14 cellular contexts compared by ENCODE assay signal in the genomic region with DNA sequence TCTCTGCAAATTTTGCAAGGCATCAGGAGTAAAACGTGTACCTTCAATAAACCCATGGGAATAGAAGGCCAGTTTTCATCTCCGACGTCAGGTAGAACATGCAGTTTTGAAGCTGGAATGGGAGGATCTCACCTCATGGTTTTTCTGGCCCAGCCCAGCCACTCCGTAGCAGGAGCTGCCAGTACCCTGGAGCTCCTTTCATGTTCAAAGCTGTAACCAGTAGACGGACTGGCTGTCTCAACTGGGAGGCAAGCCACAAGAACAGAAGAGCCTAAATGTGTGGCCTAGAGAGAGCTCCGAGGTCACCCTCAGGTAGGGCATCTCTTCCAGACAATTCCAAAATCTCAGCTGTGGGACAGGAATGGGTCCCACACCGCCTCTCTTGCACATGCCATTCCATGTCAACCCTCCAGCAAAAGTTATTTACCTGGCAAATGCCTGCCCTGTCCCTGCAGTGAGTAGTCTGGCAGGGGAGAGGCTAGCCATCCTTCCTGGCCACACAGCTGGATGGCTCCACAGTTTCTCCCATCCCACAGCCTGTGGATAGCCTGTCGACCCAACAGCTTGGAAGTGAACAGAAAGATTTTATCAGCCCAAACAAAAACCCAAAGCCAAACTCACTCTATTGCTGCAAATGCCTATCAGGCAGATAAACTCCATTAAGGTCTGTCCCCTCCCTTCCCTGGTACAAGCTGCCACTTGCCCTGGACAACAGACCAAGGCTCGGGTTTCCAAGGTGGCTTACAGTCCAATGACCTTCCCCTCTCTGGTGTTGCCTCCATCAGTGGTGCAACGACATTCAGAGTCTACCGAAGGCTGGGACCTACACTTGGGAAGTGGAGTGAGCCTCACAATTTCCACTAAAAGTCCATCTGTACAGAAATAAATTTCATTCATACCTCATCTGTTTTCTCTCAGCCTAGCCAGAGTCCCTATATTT. TPM values are rescaled to one million over a fixed set of nuclear protein-coding genes. Genes with fewer than 3 reads are reported as not detected.
DNase-seq lines count a peak whose midpoint lies in the region; ATAC-seq, FAIRE-seq and TF ChIP-seq lines count a peak whose summit lies in the region.
"Had no signal": no experiment of that assay in that cellular context is flagged by ENCODE, and none has a peak within 500 bp of the region (broad histone marks: within the 10 kb centered on the region; RNA-seq: fewer than 3 reads in every experiment).

No MANE protein-coding gene starts in this region.

- POLR2A ChIA-PET in T-cell (lab: Charles Lee) = no interaction called here

- no peaks in the 10 kb centered on the region for H3K27me3 ChIP-seq in BLaER1 treated with 17β-estradiol and CSF1 and Interleukin-3, amounts not matched to agents 10 nM and 100 nM
- H3K27me3 ChIP-seq in Loucy (ENCODE audit: insufficient read depth, low read length, poor library complexity, severe bottlenecking) (peaks cover 15% of the 10 kb centered on the region), brain microvascular endothelial cell (replicated peaks) (no peaks in the 10 kb centered on the region)

- DNase-seq in brain microvascular endothelial cell (no peak), nephron progenitor cell (no peak), SKM-1 treated with dmso at 0.1 percent for 144 hours (lab: John Stamatoyannopoulos, UW; ENCODE audit: unreplicated experiment) (no peak), T-cell (no peak), GM12892 (ENCODE audit: insufficient read length) (no peak)
- DNase-seq: activated effector memory CD4-positive, alpha-beta T cell treated with Interleukin-2 at 50 U/mL for 16 hours; CD8-positive, alpha-beta memory T cell; effector CD8-positive, alpha-beta T cell; NCI-H524 treated with DMSO at 0.1 percent for 48 hours; substantia nigra had no signal

- peaks cover 4% of the 10 kb centered on the region for H3K36me3 Mint-ChIP-seq in nephron progenitor cell (ENCODE audit: low read depth)
- no peaks in the 10 kb centered on the region for H3K36me3 Mint-ChIP-seq in T-cell
- H3K36me3 Mint-ChIP-seq: CD8-positive, alpha-beta memory T cell; natural killer cell treated with Interleukin-12 subunit alpha and Interleukin-12 subunit beta and Interleukin-15 and Interleukin-18, amount 100 ng/mL, for 72 hours had no signal

- peaks cover 50 to 74% (median 65%) of the 10 kb centered on the region in 10 experiments for H3K4me1 ChIP-seq in BLaER1 treated with 17β-estradiol and CSF1 and Interleukin-3, amounts not matched to agents 10 nM and 100 nM
- H3K4me1 ChIP-seq in Loucy (ENCODE audit: insufficient read depth, low read length, poor library complexity, severe bottlenecking) = peaks cover 23% of the 10 kb centered on the region

- no peak overlapping the region for H2AFZ ChIP-seq in Loucy (ENCODE audit: low read length)

- peak overlapping the region in 9 of 11 experiments; percentile 68 to 86 (median 78); a peak in 18 of 22 replicates for H3K27ac ChIP-seq in BLaER1 treated with 17β-estradiol and CSF1 and Interleukin-3, amounts not matched to agents 10 nM and 100 nM
- peak overlapping the region; percentile 76 for H3K27ac ChIP-seq in brain microvascular endothelial cell

- H3K4me3 Mint-ChIP-seq in nephron progenitor cell = peak overlapping the region; percentile 35
- H3K4me3 Mint-ChIP-seq in T-cell = no peak overlapping the region
- H3K4me3 Mint-ChIP-seq: CD8-positive, alpha-beta memory T cell; natural killer cell treated with Interleukin-12 subunit alpha and Interleukin-12 subunit beta and Interleukin-15 and Interleukin-18, amount 100 ng/mL, for 72 hours had no signal

- no peaks in the 10 kb centered on the region for H4K20me1 ChIP-seq in BLaER1 treated with 17β-estradiol and CSF1 and Interleukin-3, amounts not matched to agents 10 nM and 100 nM
- no peaks in the 10 kb centered on the region for H4K20me1 ChIP-seq in Loucy (ENCODE audit: insufficient read depth, low read length, poor library complexity, severe bottlenecking)

- no peak for FAIRE-seq in GM12892 (lab: Jason Lieb, UNC)

- H3K79me2 ChIP-seq in Loucy (ENCODE audit: insufficient read depth, low read length) = no peaks in the 10 kb centered on the region

- no peaks in the 10 kb centered on the region for H3K9me3 ChIP-seq in BLaER1 treated with 17β-estradiol and CSF1 and Interleukin-3, amounts not matched to agents 10 nM and 100 nM (replicated peaks in 1 of 11)
- no peaks in the 10 kb centered on the region for H3K9me3 ChIP-seq in Loucy (ENCODE audit: insufficient read depth, low read depth, low read length)

- H3K36me3 ChIP-seq in BLaER1 treated with 17β-estradiol and CSF1 and Interleukin-3, amounts not matched to agents 10 nM and 100 nM = no peaks in the 10 kb centered on the region
- no peaks in the 10 kb centered on the region for H3K36me3 ChIP-seq in Loucy (ENCODE audit: insufficient read depth, low read length)
- no peaks in the 10 kb centered on the region for H3K36me3 ChIP-seq in brain microvascular endothelial cell (replicated peaks)

- H3K4me1 Mint-ChIP-seq in nephron progenitor cell (peaks cover 88% of the 10 kb centered on the region), T-cell (peaks cover 23 to 37% (median 29%) of the 10 kb centered on the region in 3 donors)

- H3K9me3 Mint-ChIP-seq in nephron progenitor cell = no peaks in the 10 kb centered on the region
- no peaks in the 10 kb centered on the region for H3K9me3 Mint-ChIP-seq in T-cell
- H3K9me3 Mint-ChIP-seq: CD8-positive, alpha-beta memory T cell; natural killer cell treated with Interleukin-12 subunit alpha and Interleukin-12 subunit beta and Interleukin-15 and Interleukin-18, amount 100 ng/mL, for 72 hours had no signal

- H3K27ac Mint-ChIP-seq in nephron progenitor cell (peak overlapping the region; percentile 89), T-cell (no peak overlapping the region)
- H3K27ac Mint-ChIP-seq: natural killer cell treated with Interleukin-12 subunit alpha and Interleukin-12 subunit beta and Interleukin-15 and Interleukin-18, amount 100 ng/mL, for 72 hours had no signal

- TF ChIP-seq CTCF in Loucy (conservative IDR thresholded peaks at IDR 0.05; ENCODE audit: low read length) (no peak), brain microvascular endothelial cell (IDR thresholded peaks at IDR 0.05; ENCODE audit: low read depth, low read length, missing control alignments) (no peak), nephron progenitor cell (IDR thresholded peaks at IDR 0.05) (no peak)

- no peak for ATAC-seq in GM21423 (IDR thresholded peaks at IDR 0.05; ENCODE audit: unreplicated experiment)
- no peak for ATAC-seq in T-cell (replicated peaks in 1 of 4)
- ATAC-seq: natural killer cell treated with Interleukin-12 subunit alpha and Interleukin-12 subunit beta and Interleukin-15 and Interleukin-18, amount 100 ng/mL, for 72 hours had no signal

- no peaks in the 10 kb centered on the region; the same call in 1 of the 2 replicates for H3F3A ChIP-seq in Loucy (ENCODE audit: low read depth)

- CTCF ChIA-PET in T-cell (lab: Charles Lee) = interaction anchor here in 1 of 2 donors (1.1 kb wide), 1 partner anchor 259 kb away, joined by 3 read pairs; no protein-coding TSS in a partner anchor

- H3K27me3 Mint-ChIP-seq in nephron progenitor cell (ENCODE audit: low read depth, poor library complexity) = peaks cover 6% of the 10 kb centered on the region
- peaks cover 8 to 28% of the 10 kb centered on the region in 2 donors for H3K27me3 Mint-ChIP-seq in T-cell

- in situ Hi-C loops in brain microvascular endothelial cell (cut with HindIII; ENCODE audit: low pct_ligation_motif_present, low sequenced_read_pairs) = no loop called here

- no peak for TF ChIP-seq POLR2A in GM12892 (IDR thresholded peaks at IDR 0.05; ENCODE audit: low read depth, low read length)

- H3K9ac ChIP-seq in BLaER1 treated with 17β-estradiol and CSF1 and Interleukin-3, amounts not matched to agents 10 nM and 100 nM = peak overlapping the region in 9 of 11 experiments; percentile 22 to 77 (median 72); a peak in 16 of 22 replicates
- H3K9ac ChIP-seq in Loucy (ENCODE audit: low read depth, low read length, poor library complexity, severe bottlenecking) = peak overlapping the region; percentile 27

- H3K4me2 ChIP-seq in BLaER1 treated with 17β-estradiol and CSF1 and Interleukin-3, amounts not matched to agents 10 nM and 100 nM = peak overlapping the region; percentile 76 to 97 (median 88)
- H3K4me2 ChIP-seq in Loucy (ENCODE audit: low read depth, low read length, poor library complexity, severe bottlenecking) = peak overlapping the region; percentile 66

- H3K4me3 ChIP-seq in BLaER1 treated with 17β-estradiol and CSF1 and Interleukin-3, amounts not matched to agents 10 nM and 100 nM = peak overlapping the region in 2 of 10 experiments; percentile 30 to 35; a peak in 3 of 20 replicates
- H3K4me3 ChIP-seq in Loucy (ENCODE audit: low read length, poor library complexity, severe bottlenecking) = peak overlapping the region; percentile 51
- no peak overlapping the region for H3K4me3 ChIP-seq in brain microvascular endothelial cell (ENCODE audit: low read depth, low read length)

- no peaks in the 10 kb centered on the region for H3K9me2 ChIP-seq in Loucy (replicated peaks; ENCODE audit: low read depth, low read length)

RNA-seq across cellular contexts. Expression of gene CRACDL, which starts 27.8 kb away (rescaled TPM):
- 1 to 10 TPM in 3 of 5 donors, under 1 TPM in 2; 0.23 to 2.0 (median 1.7) TPM for total RNA-seq in T-cell
- not detected for polyA plus RNA-seq in GM12892 (2012; ENCODE audit: missing spikeins)
